Comparison of ENCODE assay signal across 20 cellular contexts in the genomic region with DNA sequence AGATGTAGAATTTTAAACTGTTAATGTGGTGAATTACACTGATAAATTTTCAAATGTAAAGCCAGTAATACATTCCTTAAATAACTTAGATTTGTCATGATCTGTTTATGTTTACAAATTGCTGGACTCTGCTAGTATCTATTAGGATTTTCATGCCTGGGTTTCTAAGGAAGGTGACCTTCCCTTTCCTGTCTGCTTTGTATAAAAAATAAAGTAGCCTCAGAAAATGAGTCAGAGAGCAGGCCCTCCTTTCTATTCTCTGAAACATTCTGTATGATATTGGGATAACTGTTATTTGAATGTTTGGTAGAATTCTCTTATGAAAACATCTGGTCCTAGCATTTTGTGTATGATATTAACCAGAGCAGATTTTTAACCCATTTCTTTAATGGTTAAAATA.
DNase-seq lines count a peak whose midpoint lies in the region; ATAC-seq and TF ChIP-seq lines count a peak whose summit lies in the region.
"Had no signal": no experiment of that assay in that cellular context is flagged by ENCODE, and none has a peak within 500 bp of the region (broad histone marks: within the 10 kb centered on the region; RNA-seq: fewer than 3 reads in every experiment).

No MANE protein-coding gene starts in this region.

- no peaks in the 10 kb centered on the region for H3K36me3 ChIP-seq in gastrocnemius medialis
- H3K36me3 ChIP-seq: neural progenitor cell, right atrium auricular region, SJCRH30, WERI-Rb-1 had no signal

- ATAC-seq in gastrocnemius medialis (no peak), foreskin keratinocyte (no peak)
- ATAC-seq: activated CD8-positive, alpha-beta T cell treated with anti-CD3 and anti-CD28 coated beads, Interleukin-2, amount 10 ng/mL, durations not matched to agents 7 days and 5 days; mucosa of descending colon had no signal

- intact Hi-C loops in gastrocnemius medialis (cut with DNase I; ENCODE audit: low total_unique reads) = no loop called here

- TF ChIP-seq CTCF in fibroblast of villous mesenchyme (IDR thresholded peaks at IDR 0.05; ENCODE audit: insufficient read depth, low read depth, low read length) = no peak
- TF ChIP-seq CTCF in gastrocnemius medialis (IDR thresholded peaks at IDR 0.05 in 4 of 5, conservative IDR thresholded peaks at IDR 0.05 in 1 of 5) = no peak
- no peak for TF ChIP-seq CTCF in foreskin keratinocyte (conservative IDR thresholded peaks at IDR 0.05)

- no peak overlapping the region for H3K4me3 ChIP-seq in fibroblast of villous mesenchyme (ENCODE audit: low read depth, low read length)
- H3K4me3 ChIP-seq in gastrocnemius medialis = no peak overlapping the region
- H3K4me3 ChIP-seq: mucosa of descending colon, neural progenitor cell, PC-9, right atrium auricular region, SJCRH30 had no signal

- in situ Hi-C loops in gastrocnemius medialis (cut with MboI; ENCODE audit: low sequenced_read_pairs in 4 of 4) = loop anchor here in 1 of 4 donors (25.0 kb wide), 1 partner anchor 130 kb away; no protein-coding TSS in a partner anchor

- H3K9me3 ChIP-seq in gastrocnemius medialis = no peaks in the 10 kb centered on the region
- H3K9me3 ChIP-seq: mucosa of descending colon, right atrium auricular region, SJCRH30 had no signal

- no peak for TF ChIP-seq POLR2A in gastrocnemius medialis (IDR thresholded peaks at IDR 0.05)

- H3K4me1 ChIP-seq in gastrocnemius medialis = peaks cover 25 to 30% of the 10 kb centered on the region in 2 donors
- H3K4me1 ChIP-seq in foreskin keratinocyte = peaks cover 9% of the 10 kb centered on the region
- H3K4me1 ChIP-seq: neural progenitor cell, SJCRH30 had no signal

- H3K27me3 ChIP-seq in gastrocnemius medialis (no peaks in the 10 kb centered on the region), foreskin keratinocyte (no peaks in the 10 kb centered on the region)
- H3K27me3 ChIP-seq: neural progenitor cell, right atrium auricular region, SJCRH30 had no signal

- H3K27ac ChIP-seq in gastrocnemius medialis (no peak overlapping the region), foreskin keratinocyte (no peak overlapping the region)
- H3K27ac ChIP-seq: neural progenitor cell, PC-9, SJCRH30, WERI-Rb-1 had no signal

- DNase-seq in A172 (ENCODE audit: low spot score) = peak; percentile 36
- DNase-seq in ELR (ENCODE audit: low read depth) = peak; percentile 79
- DNase-seq in amniotic epithelial cell (ENCODE audit: low read depth) = peak; percentile 24
- peak; percentile 54 for DNase-seq in fibroblast of villous mesenchyme (ENCODE audit: low read depth)
- no peak for DNase-seq in HK-2 (ENCODE audit: unreplicated experiment)
- DNase-seq in gastrocnemius medialis = no peak
- no peak for DNase-seq in foreskin keratinocyte
- DNase-seq in NCI-H2029 (lab: John Stamatoyannopoulos, UW) = no peak
- DNase-seq: activated CD8-positive, alpha-beta T cell treated with anti-CD3 and anti-CD28 coated beads, Interleukin-2, amount 10 ng/mL, durations not matched to agents 7 days and 5 days; GOT3; hypothalamus; mucosa of descending colon; NCI-H1417 treated with DMSO at 0.1 percent for 48 hours; NCI-H2171 treated with DMSO at 0.1 percent for 48 hours; PC-9; SJCRH30; T-helper 2 cell; WERI-Rb-1 had no signal

Comparison
In these comparisons a context has a peak if more than half of its experiments do, and no peak if none do; other contexts are left out.
1. DNase-seq: peak in A172 (single experiment), ELR (single experiment), amniotic epithelial cell (single experiment) and fibroblast of villous mesenchyme (single experiment); none in HK-2 (single experiment), gastrocnemius medialis (0 of 2), foreskin keratinocyte (0 of 2) and NCI-H2029 (single experiment).